In the genomic region with DNA sequence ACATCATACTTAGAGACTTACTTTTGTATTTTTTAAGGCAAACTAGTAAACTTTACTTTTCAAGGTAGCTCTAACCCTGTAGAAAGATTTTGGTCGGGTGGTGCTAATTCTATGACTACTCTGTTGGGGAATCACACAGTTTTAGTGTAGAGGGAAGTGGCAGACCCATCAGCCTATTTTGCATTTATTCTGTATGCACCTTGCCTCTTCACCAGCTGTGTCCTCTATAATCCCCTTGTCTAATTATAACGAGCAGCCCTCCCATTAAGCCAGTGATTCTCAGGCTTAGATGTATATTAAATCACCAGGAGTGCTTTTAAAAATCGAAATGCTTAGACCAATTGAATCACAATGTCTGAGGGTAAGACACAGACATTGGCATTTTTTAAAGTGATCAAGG, we compare ENCODE assay signal across 10 cellular contexts.
DNase-seq lines count a peak whose midpoint lies in the region; ATAC-seq and TF ChIP-seq lines count a peak whose summit lies in the region.
"Had no signal": no experiment of that assay in that cellular context is flagged by ENCODE, and none has a peak within 500 bp of the region (broad histone marks: within the 10 kb centered on the region; RNA-seq: fewer than 3 reads in every experiment).

No MANE protein-coding gene starts in this region.

- no peak overlapping the region for H3K27ac Mint-ChIP-seq in activated naive CD8-positive, alpha-beta T cell treated with anti-CD3 and anti-CD28 coated beads for 36 hours
- no peak overlapping the region for H3K27ac Mint-ChIP-seq in mesothelial cell of epicardium

- DNase-seq in D341Med (ENCODE audit: low spot score) (peak; percentile 60), NCI-H526 (lab: John Stamatoyannopoulos, UW) (peak; percentile 15 to 52), mesothelial cell of epicardium (ENCODE audit: low spot score in 2 of 2, unreplicated experiment in 2 of 2) (no peak), NCI-H146 (lab: John Stamatoyannopoulos, UW) (no peak), A172 (ENCODE audit: low spot score) (no peak)
- DNase-seq in activated naive CD8-positive, alpha-beta T cell treated with anti-CD3 and anti-CD28 coated beads for 36 hours: no peak
- DNase-seq: activated CD4-positive, alpha-beta T cell treated with anti-CD3 and anti-CD28 coated beads, Interleukin-2, amount 50 U/mL, for 48 hours; islet precursor cell had no signal

- peaks cover 14% of the 10 kb centered on the region for H3K4me1 Mint-ChIP-seq in activated naive CD8-positive, alpha-beta T cell treated with anti-CD3 and anti-CD28 coated beads for 36 hours
- H3K4me1 Mint-ChIP-seq in mesothelial cell of epicardium: peaks cover 4% of the 10 kb centered on the region

- peaks cover 5% of the 10 kb centered on the region for H3K36me3 Mint-ChIP-seq in activated naive CD8-positive, alpha-beta T cell treated with anti-CD3 and anti-CD28 coated beads for 36 hours
- peaks cover 3% of the 10 kb centered on the region for H3K36me3 Mint-ChIP-seq in mesothelial cell of epicardium

- ATAC-seq in GM19324 (IDR thresholded peaks at IDR 0.05; ENCODE audit: low FRiP score, unreplicated experiment): peak; percentile 75
- ATAC-seq in HG02885 (IDR thresholded peaks at IDR 0.05; ENCODE audit: poor library complexity, unreplicated experiment): peak; percentile 36

- H3K9me3 Mint-ChIP-seq in activated naive CD8-positive, alpha-beta T cell treated with anti-CD3 and anti-CD28 coated beads for 36 hours: no peaks in the 10 kb centered on the region
- no peaks in the 10 kb centered on the region for H3K9me3 Mint-ChIP-seq in mesothelial cell of epicardium

- H3K27me3 Mint-ChIP-seq in activated naive CD8-positive, alpha-beta T cell treated with anti-CD3 and anti-CD28 coated beads for 36 hours: no peaks in the 10 kb centered on the region
- H3K27me3 Mint-ChIP-seq in mesothelial cell of epicardium (ENCODE audit: low read depth): no peaks in the 10 kb centered on the region

- no peak for TF ChIP-seq CTCF in mesothelial cell of epicardium (IDR thresholded peaks at IDR 0.05; ENCODE audit: unreplicated experiment)

- H3K4me3 Mint-ChIP-seq in activated naive CD8-positive, alpha-beta T cell treated with anti-CD3 and anti-CD28 coated beads for 36 hours: no peak overlapping the region
- H3K4me3 Mint-ChIP-seq in mesothelial cell of epicardium: no peak overlapping the region

Comparison
In these comparisons a context has a peak if more than half of its experiments do, and no peak if none do; other contexts are left out.
1. DNase-seq: peak in D341Med (single experiment) and NCI-H526 (2 of 2); none in activated naive CD8-positive, alpha-beta T cell treated with anti-CD3 and anti-CD28 coated beads for 36 hours (single experiment), mesothelial cell of epicardium (0 of 2), NCI-H146 (single experiment) and A172 (single experiment).